9 cellular contexts compared by ENCODE assay signal in the genomic region with DNA sequence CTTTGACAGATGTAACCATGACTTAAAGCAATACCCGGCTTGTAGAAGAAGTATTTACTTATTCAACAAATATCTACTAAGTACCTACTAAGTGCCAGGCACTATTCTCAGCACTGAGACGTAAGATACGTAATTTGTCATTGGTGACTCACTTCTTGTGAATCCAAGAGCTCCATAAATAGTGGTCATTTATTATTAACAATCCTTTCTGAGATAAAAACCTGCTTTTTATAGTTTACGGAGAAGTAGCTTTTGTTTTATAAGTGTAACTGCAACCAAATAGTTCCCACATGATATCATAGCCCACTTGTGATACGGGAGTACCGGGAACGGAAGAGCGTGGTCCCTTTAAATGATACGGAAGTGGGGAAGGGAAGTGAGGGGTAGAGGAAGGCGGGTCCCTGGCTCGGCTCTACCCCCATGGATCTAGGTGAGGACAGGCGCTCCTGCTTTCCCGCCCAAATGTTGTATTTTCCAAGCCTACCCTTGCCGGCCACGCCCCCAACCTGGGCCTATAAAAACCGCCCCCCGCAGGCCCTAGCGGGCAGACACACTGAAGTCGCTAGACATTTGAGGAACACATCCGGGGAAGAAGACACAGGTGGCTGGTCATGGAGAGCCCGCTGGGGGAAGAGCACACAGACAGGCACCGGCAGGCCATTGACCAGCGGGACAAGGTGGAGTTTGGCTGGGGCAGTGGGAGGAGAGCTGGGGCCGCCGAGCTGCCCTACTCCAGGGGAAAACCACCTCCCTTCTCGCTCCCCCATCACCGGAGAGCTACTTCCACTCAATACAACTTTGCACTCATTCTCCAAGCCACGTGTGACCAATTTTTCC. TPM values are rescaled to one million over a fixed set of nuclear protein-coding genes. Genes with fewer than 3 reads are reported as not detected.
DNase-seq lines count a peak whose midpoint lies in the region; TF ChIP-seq lines count a peak whose summit lies in the region.
"Had no signal": no experiment of that assay in that cellular context is flagged by ENCODE, and none has a peak within 500 bp of the region (broad histone marks: within the 10 kb centered on the region; RNA-seq: fewer than 3 reads in every experiment).

SAMMSON (plus strand) TSS at position 543 of the 837 bp plus-strand sequence.

- H3K27me3 ChIP-seq in tibial artery = no peaks in the 10 kb centered on the region

- TF ChIP-seq CTCF in tibial artery (IDR thresholded peaks at IDR 0.05) = no peak

- H3K4me3 ChIP-seq in tibial artery = peak within 1 kb of the TSS; percentile 25 to 38

- H3K9me3 ChIP-seq in tibial artery = no peaks in the 10 kb centered on the region

- H3K27ac ChIP-seq in angular gyrus (ENCODE audit: low read depth, low read length) (peak within 1 kb of the TSS; percentile 98), tibial artery (peak within 1 kb of the TSS; percentile 69 to 80)

- intact Hi-C loops in tibial artery (cut with DNase I; ENCODE audit: low total_unique reads) = no loop called here

- DNase-seq in LHCN-M2 (ENCODE audit: low read depth) (peak; percentile 6), hepatic stellate cell (ENCODE audit: low spot score) (peak; percentile 17), tibial artery (no peak), DMS153 (lab: John Stamatoyannopoulos, UW) (no peak), SW480 (ENCODE audit: low spot score) (no peak), SKM-1 (lab: John Stamatoyannopoulos, UW; ENCODE audit: unreplicated experiment) (no peak), dedifferentiated amniotic fluid mesenchymal stem cell (ENCODE audit: extremely low spot score) (no peak)

- no peaks in the 10 kb centered on the region for H3K36me3 ChIP-seq in tibial artery

- peaks cover 0 to 24% (median 13%) of the 10 kb centered on the region in 4 donors for H3K4me1 ChIP-seq in tibial artery

RNA-seq across cellular contexts. Expression of gene SAMMSON, which starts in this region (rescaled TPM):
- not detected in 2 replicates for total RNA-seq in LHCN-M2 (2014; rRNA removed)
- not detected for polyA plus RNA-seq in LHCN-M2 (2012)
- total RNA-seq: mesenteric fat pad had no signal

Comparison
In these comparisons a context has a peak if more than half of its experiments do, and no peak if none do; other contexts are left out.
1. Peak in DNase-seq in LHCN-M2; RNA of the gene not detected or under 1 TPM.